21 cellular contexts compared by ENCODE assay signal in genomic region chr15:35740761-35741160, GRCh38.
DNase-seq lines count a peak whose midpoint lies in the region; ATAC-seq and TF ChIP-seq lines count a peak whose summit lies in the region.
"Had no signal": no experiment of that assay in that cellular context is flagged by ENCODE, and none has a peak within 500 bp of the region (broad histone marks: within the 10 kb centered on the region; RNA-seq: fewer than 3 reads in every experiment).

No MANE protein-coding gene starts in this region.

- no peaks in the 10 kb centered on the region for H3K79me2 ChIP-seq in SK-N-SH (ENCODE audit: insufficient read depth)

- H3K4me3 ChIP-seq in AG04449 (ENCODE audit: low read depth, low read length): no peak overlapping the region
- H3K4me3 ChIP-seq in HFF-Myc (replicated peaks; ENCODE audit: low read depth, low read length): no peak overlapping the region
- no peak overlapping the region for H3K4me3 ChIP-seq in SK-N-SH (ENCODE audit: low read depth in 2 of 2, low read length in 1 of 2)
- H3K4me3 ChIP-seq: coronary artery, right atrium auricular region, upper lobe of left lung had no signal

- TF ChIP-seq CTCF in AG04449 (IDR thresholded peaks at IDR 0.05; ENCODE audit: insufficient read depth, low read length, missing control alignments) (no peak), HFF-Myc (IDR thresholded peaks at IDR 0.05; ENCODE audit: low read depth, low read length, missing control alignments) (no peak), SK-N-SH (IDR thresholded peaks at IDR 0.05) (no peak)

- DNase-seq in AG04449 (ENCODE audit: low read depth, low spot score) (peak; percentile 67), HFF-Myc (ENCODE audit: extremely low read depth, low read depth) (peak; percentile 91), SK-N-SH (peak; percentile 24), fibroblast of peridontal ligament (ENCODE audit: extremely low read depth) (peak; percentile 91), NCI-H2081 treated with DMSO at 0.1 percent for 48 hours (lab: John Stamatoyannopoulos, UW) (no peak)
- DNase-seq in activated naive CD4-positive, alpha-beta T cell (lab: John Stamatoyannopoulos, UW): no peak
- DNase-seq in activated naive CD4-positive, alpha-beta T cell treated with Interleukin-2 at 50 U/mL for 16 hours: no peak
- DNase-seq in effector memory CD8-positive, alpha-beta T cell: no peak
- DNase-seq: ACHN; activated CD4-positive, alpha-beta T cell treated with anti-CD3 and anti-CD28 coated beads, Interleukin-2, amount 10 ng/mL, durations not matched to agents 24 days and 14 days; activated naive CD4-positive, alpha-beta T cell treated with anti-CD3 and anti-CD28 coated beads, Interleukin-2, amount 10 ng/mL, durations not matched to agents 7 days and 5 days; CD8-positive, alpha-beta T cell; head of caudate nucleus; NCI-H2029; occipital lobe; upper lobe of left lung had no signal

- no peaks in the 10 kb centered on the region for H3K36me3 ChIP-seq in SK-N-SH (replicated peaks in 1 of 2; ENCODE audit: control insufficient read depth in 1 of 2, insufficient read depth in 2 of 2, low read length in 1 of 2)
- H3K36me3 ChIP-seq: right atrium auricular region, upper lobe of left lung had no signal

- 0 out of 2 replicates have a peak, but pooled peaks cover 5% of the 10 kb centered on the region for H3K9me3 ChIP-seq in SK-N-SH
- H3K9me3 ChIP-seq: right atrium auricular region, upper lobe of left lung had no signal

- peaks cover 11 to 14% of the 10 kb centered on the region in 2 experiments; a peak in 3 of 4 replicates for H3K4me1 ChIP-seq in SK-N-SH (ENCODE audit: control insufficient read depth in 1 of 2, insufficient read depth in 2 of 2, low read depth in 1 of 2, low read length in 1 of 2)
- H3K4me1 ChIP-seq: right atrium auricular region, upper lobe of left lung had no signal

- POLR2A ChIA-PET in AG04449 (lab: Yijun Ruan, JAX): no interaction called here
- POLR2A ChIA-PET in SK-N-SH (lab: Yijun Ruan, JAX): no interaction called here

- H2AFZ ChIP-seq in SK-N-SH (ENCODE audit: low read depth): no peak overlapping the region

- H3K27ac Mint-ChIP-seq in effector memory CD8-positive, alpha-beta T cell: no peak overlapping the region
- H3K27ac Mint-ChIP-seq: activated CD4-positive, alpha-beta T cell treated with anti-CD3 and anti-CD28 coated beads, Interleukin-2, amount 10 ng/mL, durations not matched to agents 24 days and 14 days; activated naive CD4-positive, alpha-beta T cell treated with anti-CD3 and anti-CD28 coated beads, Interleukin-2, amount 10 ng/mL, durations not matched to agents 7 days and 5 days; CD8-positive, alpha-beta T cell; stimulated activated naive CD8-positive, alpha-beta T cell treated with anti-CD3 and anti-CD28 coated beads, Interleukin-15, Interleukin-2, amounts not matched to agents 100 ng/mL and 50 ng/mL, for 24 hours had no signal

- no peak overlapping the region for H3K4me2 ChIP-seq in SK-N-SH

- no peak for TF ChIP-seq RAD21 in SK-N-SH (IDR thresholded peaks at IDR 0.05; ENCODE audit: low read length)

- no peak for ATAC-seq in effector memory CD8-positive, alpha-beta T cell (replicated peaks)
- ATAC-seq: CD8-positive, alpha-beta T cell had no signal

- CTCF ChIA-PET in AG04449 (lab: Yijun Ruan, JAX): interaction anchor here (1.2 to 4.5 kb wide), 3 partner anchors 11 to 452 kb away, joined by 3 to 52 read pairs (median 3); no protein-coding TSS in a partner anchor
- CTCF ChIA-PET in SK-N-SH (lab: Yijun Ruan, JAX): interaction anchor here (0.9 to 4.3 kb wide), 3 partner anchors 11 to 131 kb away, joined by 3 to 24 read pairs (median 4); no protein-coding TSS in a partner anchor

- peaks cover 0 to 2% of the 10 kb centered on the region in 2 donors for H3K9me3 Mint-ChIP-seq in effector memory CD8-positive, alpha-beta T cell
- H3K9me3 Mint-ChIP-seq: activated naive CD4-positive, alpha-beta T cell treated with anti-CD3 and anti-CD28 coated beads, Interleukin-2, amount 10 ng/mL, durations not matched to agents 7 days and 5 days; CD8-positive, alpha-beta T cell had no signal

- H3K27me3 Mint-ChIP-seq in effector memory CD8-positive, alpha-beta T cell: peaks cover 5 to 6% of the 10 kb centered on the region in 2 donors
- H3K27me3 Mint-ChIP-seq: activated CD4-positive, alpha-beta T cell treated with anti-CD3 and anti-CD28 coated beads, Interleukin-2, amount 10 ng/mL, durations not matched to agents 24 days and 14 days; activated naive CD4-positive, alpha-beta T cell treated with anti-CD3 and anti-CD28 coated beads, Interleukin-2, amount 10 ng/mL, durations not matched to agents 7 days and 5 days had no signal

- H3K36me3 Mint-ChIP-seq in effector memory CD8-positive, alpha-beta T cell (ENCODE audit: insufficient read depth): no peaks in the 10 kb centered on the region
- H3K36me3 Mint-ChIP-seq: activated naive CD4-positive, alpha-beta T cell treated with anti-CD3 and anti-CD28 coated beads, Interleukin-2, amount 10 ng/mL, durations not matched to agents 7 days and 5 days; CD8-positive, alpha-beta T cell had no signal

- no peak overlapping the region for H3K4me3 Mint-ChIP-seq in effector memory CD8-positive, alpha-beta T cell
- H3K4me3 Mint-ChIP-seq: activated CD4-positive, alpha-beta T cell treated with anti-CD3 and anti-CD28 coated beads, Interleukin-2, amount 10 ng/mL, durations not matched to agents 24 days and 14 days; activated naive CD4-positive, alpha-beta T cell treated with anti-CD3 and anti-CD28 coated beads, Interleukin-2, amount 10 ng/mL, durations not matched to agents 7 days and 5 days; CD8-positive, alpha-beta T cell; stimulated activated naive CD8-positive, alpha-beta T cell treated with anti-CD3 and anti-CD28 coated beads, Interleukin-15, Interleukin-2, amounts not matched to agents 100 ng/mL and 50 ng/mL, for 24 hours had no signal

- no peaks in the 10 kb centered on the region for H4K20me1 ChIP-seq in SK-N-SH (ENCODE audit: insufficient read depth)

- H3K27ac ChIP-seq in SK-N-SH (ENCODE audit: low read depth in 2 of 2, low read length in 1 of 2): peak overlapping the region in 1 of 2 experiments; percentile 53; a peak in 2 of 4 replicates
- H3K27ac ChIP-seq: coronary artery, epithelial cell of prostate, HL-60, right atrium auricular region, upper lobe of left lung had no signal

- no peaks in the 10 kb centered on the region for H3K9me2 ChIP-seq in SK-N-SH

- no peaks in the 10 kb centered on the region for H3F3A ChIP-seq in SK-N-SH (replicated peaks; ENCODE audit: insufficient read depth)

- H3K4me1 Mint-ChIP-seq in effector memory CD8-positive, alpha-beta T cell (ENCODE audit: low read depth in 2 of 2): no peaks in the 10 kb centered on the region
- H3K4me1 Mint-ChIP-seq: activated CD4-positive, alpha-beta T cell treated with anti-CD3 and anti-CD28 coated beads, Interleukin-2, amount 10 ng/mL, durations not matched to agents 24 days and 14 days; activated naive CD4-positive, alpha-beta T cell treated with anti-CD3 and anti-CD28 coated beads, Interleukin-2, amount 10 ng/mL, durations not matched to agents 7 days and 5 days had no signal

- no peaks in the 10 kb centered on the region for H3K27me3 ChIP-seq in SK-N-SH (ENCODE audit: insufficient read depth)
- H3K27me3 ChIP-seq: right atrium auricular region, upper lobe of left lung had no signal

- no peak overlapping the region for H3K9ac ChIP-seq in SK-N-SH

- TF ChIP-seq EP300 in SK-N-SH (IDR thresholded peaks at IDR 0.05; ENCODE audit: borderline replicate concordance in 1 of 2, low read depth in 1 of 2, low read length in 1 of 2): no peak

TF ChIP-seq in SK-N-SH, 30 proteins besides CTCF, POLR2A, EP300 and RAD21:
- TF ChIP-seq MXI1 (IDR thresholded peaks at IDR 0.05; ENCODE audit: low read depth, low read length) (no peak), IRF3 (IDR thresholded peaks at IDR 0.05; ENCODE audit: low read depth, low read length) (no peak), NRF1 (IDR thresholded peaks at IDR 0.05; ENCODE audit: low read depth, low read length) (no peak), RCOR1 (IDR thresholded peaks at IDR 0.05; ENCODE audit: low read length) (peak; percentile 29), NFIC (IDR thresholded peaks at IDR 0.05; ENCODE audit: borderline replicate concordance) (peak; percentile 37; the same call in 1 of the 2 replicates), POLR2AphosphoS5 (IDR thresholded peaks at IDR 0.05; ENCODE audit: low read depth, low read length) (0 out of 2 replicates have a peak, but pooled peaks have one; percentile 16), TCF12 (IDR thresholded peaks at IDR 0.05) (peak; percentile 81), CHD2 (IDR thresholded peaks at IDR 0.05; ENCODE audit: low read length, partially characterized antibody) (no peak)

Comparison
In these comparisons a context has a peak if more than half of its experiments do, and no peak if none do; other contexts are left out.
1. DNase-seq: peak in AG04449 (single experiment), HFF-Myc (single experiment), SK-N-SH (single experiment) and fibroblast of peridontal ligament (single experiment); none in activated naive CD4-positive, alpha-beta T cell (0 of 4), NCI-H2081 treated with DMSO at 0.1 percent for 48 hours (single experiment), activated naive CD4-positive, alpha-beta T cell treated with Interleukin-2 at 50 U/mL for 16 hours (single experiment) and effector memory CD8-positive, alpha-beta T cell (0 of 3).